ENCODE assay signal across 1 cellular context in the genomic region with DNA sequence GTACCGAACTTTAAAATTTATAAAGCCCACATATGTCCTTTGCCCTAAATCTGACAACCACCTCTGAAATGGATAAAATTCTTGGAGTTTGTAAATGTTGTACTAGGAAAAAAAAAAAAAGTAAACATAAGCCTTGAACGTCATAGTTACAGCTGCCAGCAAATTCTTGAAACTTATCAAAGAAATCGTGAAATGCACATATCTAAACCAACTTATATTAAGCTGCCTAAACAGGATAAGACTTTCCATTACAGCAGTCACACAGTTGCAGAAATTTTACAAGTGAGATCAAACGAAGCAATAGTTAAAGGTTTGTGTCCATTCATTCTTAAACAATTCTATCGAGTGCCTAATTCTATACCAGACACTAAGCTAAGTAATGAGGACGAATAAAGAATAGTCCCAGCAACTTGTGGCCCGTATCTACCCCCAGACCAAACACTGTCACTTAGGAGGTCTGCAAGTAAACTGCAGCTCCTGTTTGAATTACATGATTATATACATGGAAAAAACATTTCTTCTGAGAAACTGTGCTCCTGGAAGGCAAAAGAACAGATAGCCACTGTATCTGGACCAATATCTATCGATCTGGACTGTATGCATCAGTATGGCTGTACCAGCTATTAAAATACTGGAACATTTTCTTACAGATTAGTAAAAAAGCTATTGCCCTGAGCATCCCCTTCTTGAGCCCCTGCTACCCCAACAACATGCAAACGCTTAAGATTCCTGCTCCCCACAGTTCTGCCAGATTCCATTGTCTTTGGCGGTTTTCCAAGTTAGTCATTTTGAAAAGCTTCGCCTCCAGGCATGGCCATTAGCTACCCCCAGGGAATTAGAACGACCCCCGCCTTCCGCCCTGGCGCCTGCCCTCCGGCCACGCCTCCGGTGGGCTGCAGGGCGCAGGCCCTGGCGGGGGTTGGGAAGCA.
TF ChIP-seq lines count a peak whose summit lies in the region.

No MANE protein-coding gene starts in this region.

TF ChIP-seq in HepG2, 621 proteins besides CTCF, POLR2A, EP300 and RAD21 (continued from another document):
- TF ChIP-seq ZNF687 (CRISPR knock-in tag; IDR thresholded peaks at IDR 0.05) (peak; percentile 42; the same call in 1 of the 2 replicates), ZNF605 (CRISPR knock-in tag; IDR thresholded peaks at IDR 0.05) (no peak), GABPB1 (CRISPR knock-in tag; IDR thresholded peaks at IDR 0.05) (peak; percentile 46; the same call in 1 of the 2 replicates)
